ENCODE assay signal across 18 cellular contexts in genomic region chr12:14263742-14264141, GRCh38.
"Had no signal": no experiment of that assay in that cellular context is flagged by ENCODE, and none has a peak within 500 bp of the region (broad histone marks: within the 10 kb centered on the region; RNA-seq: fewer than 3 reads in every experiment).

No MANE protein-coding gene starts in this region.

- H3K27me3 ChIP-seq: body of pancreas, colonic mucosa, suprapubic skin, upper lobe of left lung had no signal

- H3K27ac ChIP-seq: body of pancreas, colonic mucosa, prostate gland, suprapubic skin, upper lobe of left lung had no signal

- H3K9me3 ChIP-seq: body of pancreas, colonic mucosa, prostate gland, suprapubic skin, upper lobe of left lung had no signal

- H3K4me3 ChIP-seq: body of pancreas, colonic mucosa, prostate gland, suprapubic skin, upper lobe of left lung had no signal

- H3K4me1 ChIP-seq: colonic mucosa had no signal

- DNase-seq: activated CD4-positive, CD25-positive, alpha-beta regulatory T cell treated with anti-CD3 and anti-CD28 coated beads, Interleukin-2, amount 50 U/mL, for 72 hours; activated naive CD8-positive, alpha-beta T cell treated with anti-CD3 and anti-CD28 coated beads for 36 hours; amygdala; body of pancreas; caudate nucleus; colonic mucosa; effector CD4-positive, alpha-beta T cell; head of caudate nucleus; immature natural killer cell; right cardiac atrium; small intestine; stimulated activated CD4-positive, alpha-beta T cell treated with anti-CD3 and anti-CD28 coated beads, Interleukin-4, amount 100 ng/mL, for 4 hours; stimulated activated CD8-positive, alpha-beta memory T cell treated with anti-CD3 and anti-CD28 coated beads, Interleukin-4, amount 100 ng/mL, for 48 hours; upper lobe of left lung had no signal

- H3K36me3 Mint-ChIP-seq: immature natural killer cell had no signal

- H3K27ac Mint-ChIP-seq: activated naive CD8-positive, alpha-beta T cell treated with anti-CD3 and anti-CD28 coated beads for 36 hours; activated T-helper 1 cell treated with anti-CD3 and anti-CD28 coated beads, Interleukin-12 subunit alpha, Interleukin-12 subunit beta, Interleukin-2, Interleukin-4 antibody, amounts not matched to agents 30 ng/mL and 10 ng/mL and 1 ng/mL, durations not matched to agents 14 hours and 24 hours and 36 hours; stimulated activated naive CD8-positive, alpha-beta T cell treated with anti-CD3 and anti-CD28 coated beads, Interleukin-15, Interleukin-2, amounts not matched to agents 100 ng/mL and 50 ng/mL, for 24 hours had no signal

- ATAC-seq: body of pancreas, right cardiac atrium had no signal

- H3K4me3 Mint-ChIP-seq: activated naive CD8-positive, alpha-beta T cell treated with anti-CD3 and anti-CD28 coated beads for 36 hours; activated T-helper 1 cell treated with anti-CD3 and anti-CD28 coated beads, Interleukin-12 subunit alpha, Interleukin-12 subunit beta, Interleukin-2, Interleukin-4 antibody, amounts not matched to agents 30 ng/mL and 10 ng/mL and 1 ng/mL, durations not matched to agents 14 hours and 24 hours and 36 hours; immature natural killer cell; stimulated activated naive CD8-positive, alpha-beta T cell treated with anti-CD3 and anti-CD28 coated beads, Interleukin-15, Interleukin-2, amounts not matched to agents 100 ng/mL and 50 ng/mL, for 24 hours had no signal

- H3K36me3 ChIP-seq: colonic mucosa, prostate gland, suprapubic skin, upper lobe of left lung had no signal

- H3K27me3 Mint-ChIP-seq: activated naive CD8-positive, alpha-beta T cell treated with anti-CD3 and anti-CD28 coated beads for 36 hours; stimulated activated naive CD8-positive, alpha-beta T cell treated with anti-CD3 and anti-CD28 coated beads, Interleukin-15, Interleukin-2, amounts not matched to agents 100 ng/mL and 50 ng/mL, for 24 hours had no signal
